20 cellular contexts compared by ENCODE assay signal in the genomic region with DNA sequence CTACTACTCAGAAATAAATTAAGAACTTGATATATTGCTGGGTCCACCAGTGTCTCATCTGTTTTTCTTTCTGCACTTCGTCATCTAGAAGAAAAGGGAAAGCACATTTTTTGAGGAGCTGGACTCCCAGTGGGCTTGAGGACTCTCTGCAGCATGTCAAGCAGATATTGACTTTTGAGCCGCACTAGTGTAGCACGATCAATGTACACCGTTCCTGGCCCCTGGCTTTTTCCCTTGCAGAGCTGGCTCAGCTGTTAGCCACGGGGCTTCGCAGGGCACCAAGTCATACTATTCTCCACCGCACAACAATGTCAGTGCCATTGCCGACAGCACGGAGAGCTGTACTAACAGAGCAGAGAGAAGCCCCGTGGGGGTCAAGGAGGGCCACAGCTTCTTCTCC.
"Had no signal": no experiment of that assay in that cellular context is flagged by ENCODE, and none has a peak within 500 bp of the region (broad histone marks: within the 10 kb centered on the region; RNA-seq: fewer than 3 reads in every experiment).

No MANE protein-coding gene starts in this region.

- H3K27ac ChIP-seq: SJSA1, SK-N-MC had no signal

- H3K9me3 ChIP-seq: MG63 had no signal

- DNase-seq: IMR-90, Karpas-422, KG1, MG63, NCI-H1092, NCI-H1436, NCI-H187 treated with DMSO at 0.1 percent for 48 hours, NCI-H2029 treated with DMSO at 0.1 percent for 48 hours, NCI-H2171, NCI-H226, NCI-H446, NCI-H510A, NCI-H524 treated with DMSO at 0.1 percent for 48 hours, NCI-H69, NCI-H774, Right ventricle myocardium superior, RPMI8226, SIG-M5 had no signal

- H3K4me3 ChIP-seq: MG63, SJSA1, SK-N-MC had no signal

- H3K27me3 ChIP-seq: MG63, SJSA1 had no signal

- H3K36me3 ChIP-seq: MG63, SJSA1 had no signal
